ENCODE assay signal across 8 cellular contexts in genomic region chr19:6947745-6948144, GRCh38.
DNase-seq lines count a peak whose midpoint lies in the region; ATAC-seq and TF ChIP-seq lines count a peak whose summit lies in the region.

No MANE protein-coding gene starts in this region.

- H3K4me3 ChIP-seq in GM12864 (ENCODE audit: low read depth, low read length) = no peak overlapping the region
- H3K4me3 ChIP-seq in skeletal muscle cell (ENCODE audit: low read depth, low read length) = no peak overlapping the region

- no peak for TF ChIP-seq CTCF in GM12864 (IDR thresholded peaks at IDR 0.05; ENCODE audit: low read depth, low read length, missing control alignments)

- peak; percentile 42 for DNase-seq in GM12864 (ENCODE audit: low read depth)
- DNase-seq in activated CD8-positive, alpha-beta memory T cell treated with anti-CD3 and anti-CD28 coated beads, Interleukin-2, amount 50 U/mL, for 48 hours = peak; percentile 65
- DNase-seq in skeletal muscle cell (ENCODE audit: low read depth) = peak; percentile 5
- no peak for DNase-seq in NCI-H2171 treated with DMSO at 0.1 percent for 48 hours (lab: John Stamatoyannopoulos, UW)
- DNase-seq in NCI-H2196 treated with DMSO at 0.1 percent for 48 hours (lab: John Stamatoyannopoulos, UW; ENCODE audit: unreplicated experiment) = no peak
- DNase-seq in HUDEP-2 (lab: John Stamatoyannopoulos, UW; ENCODE audit: unreplicated experiment in 76 of 76) = no peak

- peak; percentile 76 for ATAC-seq in HG03442 (IDR thresholded peaks at IDR 0.05; ENCODE audit: unreplicated experiment)
- no peak for ATAC-seq in HG02678 (IDR thresholded peaks at IDR 0.05; ENCODE audit: unreplicated experiment)

Comparison
In these comparisons a context has a peak if more than half of its experiments do, and no peak if none do; other contexts are left out.
1. DNase-seq: peak in GM12864 (single experiment), activated CD8-positive, alpha-beta memory T cell treated with anti-CD3 and anti-CD28 coated beads, Interleukin-2, amount 50 U/mL, for 48 hours (single experiment) and skeletal muscle cell (single experiment); none in NCI-H2171 treated with DMSO at 0.1 percent for 48 hours (single experiment), NCI-H2196 treated with DMSO at 0.1 percent for 48 hours (single experiment) and HUDEP-2 (0 of 76).